Comparison of ENCODE assay signal across 9 cellular contexts in the genomic region with DNA sequence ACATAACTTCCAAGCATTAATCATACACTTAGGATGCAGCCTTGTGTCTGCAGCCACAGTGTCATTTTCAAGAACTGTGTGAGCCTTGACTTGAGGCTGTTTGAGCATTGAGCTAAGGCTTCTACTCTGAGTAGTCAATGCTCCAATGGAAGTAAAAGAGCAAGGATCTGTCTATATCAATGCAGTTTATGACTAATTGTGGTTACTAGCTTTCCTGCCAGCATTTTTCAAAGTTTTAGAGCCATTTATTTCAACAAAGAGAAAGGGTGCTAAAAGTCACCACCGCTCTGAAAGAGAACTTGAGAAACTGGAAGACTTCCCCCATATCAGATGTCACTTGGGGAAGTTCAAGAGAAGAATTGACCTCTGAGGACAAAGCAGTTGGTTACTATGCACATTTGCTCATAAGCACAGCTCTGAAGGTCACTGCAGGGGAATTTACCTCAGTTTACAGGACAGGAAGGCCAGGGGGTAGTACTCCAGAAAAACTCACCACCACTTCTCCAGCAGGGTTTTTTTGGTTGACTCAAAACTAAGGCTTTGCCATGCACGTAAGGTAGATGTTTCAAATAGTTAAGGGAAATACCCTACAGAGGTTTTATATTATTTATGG. TPM values are rescaled to one million over a fixed set of nuclear protein-coding genes. Genes with fewer than 3 reads are reported as not detected.
DNase-seq lines count a peak whose midpoint lies in the region; ATAC-seq and TF ChIP-seq lines count a peak whose summit lies in the region.
"Had no signal": no experiment of that assay in that cellular context is flagged by ENCODE, and none has a peak within 500 bp of the region (broad histone marks: within the 10 kb centered on the region; RNA-seq: fewer than 3 reads in every experiment).

No MANE protein-coding gene starts in this region.

- H4K20me1 ChIP-seq in PC-3 (ENCODE audit: low read length): no peaks in the 10 kb centered on the region

- peak; percentile 82 for ATAC-seq in activated CD8-positive, alpha-beta memory T cell treated with anti-CD3 and anti-CD28 coated beads, Interleukin-2, amount 10 ng/mL, durations not matched to agents 7 days and 5 days
- ATAC-seq in HG02884 (IDR thresholded peaks at IDR 0.05; ENCODE audit: unreplicated experiment): peak; percentile 51
- peak; percentile 99 for ATAC-seq in PC-3

- H3K4me3 ChIP-seq in PC-3 (ENCODE audit: low read length) (no peak overlapping the region), fibroblast of the aortic adventitia (ENCODE audit: low read depth, low read length) (no peak overlapping the region)

- H3K4me2 ChIP-seq in PC-3 (ENCODE audit: low read length): peak overlapping the region; percentile 56

- intact Hi-C loops in PC-3 (cut with micrococcal nuclease): no loop called here
- intact Hi-C loops in cardiac septum (cut with DNase I): no loop called here

- H3F3A ChIP-seq in PC-3 (ENCODE audit: low read length, unreplicated experiment): peaks cover 3% of the 10 kb centered on the region

- H2AFZ ChIP-seq in PC-3 (ENCODE audit: low read length): no peak overlapping the region

- no peak overlapping the region for H3K4me3 Mint-ChIP-seq in activated CD8-positive, alpha-beta memory T cell treated with anti-CD3 and anti-CD28 coated beads, Interleukin-2, amount 10 ng/mL, durations not matched to agents 7 days and 5 days

- DNase-seq in activated CD8-positive, alpha-beta memory T cell treated with anti-CD3 and anti-CD28 coated beads, Interleukin-2, amount 10 ng/mL, durations not matched to agents 7 days and 5 days: no peak
- no peak for DNase-seq in activated CD8-positive, alpha-beta memory T cell treated with anti-CD3 and anti-CD28 coated beads, Interleukin-2, amount 50 U/mL, for 48 hours
- DNase-seq in PC-3 (peak; percentile 89), fibroblast of the aortic adventitia (ENCODE audit: low read depth) (peak; percentile 84), cardiac septum (ENCODE audit: low spot score) (no peak), DMS153 treated with DMSO at 0.1 percent for 48 hours (lab: John Stamatoyannopoulos, UW; ENCODE audit: unreplicated experiment) (no peak), substantia nigra (lab: John Stamatoyannopoulos, UW) (no peak)

- H3K36me3 ChIP-seq in PC-3 (ENCODE audit: low read depth, low read length): no peaks in the 10 kb centered on the region

- no peaks in the 10 kb centered on the region for H3K9me3 Mint-ChIP-seq in activated CD8-positive, alpha-beta memory T cell treated with anti-CD3 and anti-CD28 coated beads, Interleukin-2, amount 10 ng/mL, durations not matched to agents 7 days and 5 days (ENCODE audit: low read depth)

- H3K27me3 ChIP-seq in PC-3 (ENCODE audit: low read length): no peaks in the 10 kb centered on the region

- no peaks in the 10 kb centered on the region for H3K9me3 ChIP-seq in PC-3 (ENCODE audit: low read length)

- no peak overlapping the region; the same call in 1 of the 2 replicates for H3K9ac ChIP-seq in PC-3 (ENCODE audit: low read length)

- H3K27ac ChIP-seq in PC-3 (ENCODE audit: low read length): peak overlapping the region; percentile 67
- H3K27ac ChIP-seq in substantia nigra (ENCODE audit: low read depth, low read length, poor library complexity, severe bottlenecking): no peak overlapping the region
- H3K27ac ChIP-seq: C4-2B had no signal

- H3K27ac Mint-ChIP-seq in activated CD8-positive, alpha-beta memory T cell treated with anti-CD3 and anti-CD28 coated beads, Interleukin-2, amount 10 ng/mL, durations not matched to agents 7 days and 5 days: peak overlapping the region; percentile 77

- H3K4me1 ChIP-seq in PC-3 (ENCODE audit: insufficient read depth, low read length): peaks cover 17% of the 10 kb centered on the region

- POLR2A ChIA-PET in PC-3 (lab: Charles Lee; ENCODE audit: unreplicated experiment): interaction anchor here (0.9 kb wide), 1 partner anchor 11 kb away, joined by 5 read pairs; no protein-coding TSS in a partner anchor

- H3K36me3 Mint-ChIP-seq in activated CD8-positive, alpha-beta memory T cell treated with anti-CD3 and anti-CD28 coated beads, Interleukin-2, amount 10 ng/mL, durations not matched to agents 7 days and 5 days: peaks cover 2% of the 10 kb centered on the region

- no peak for TF ChIP-seq CTCF in PC-3 (conservative IDR thresholded peaks at IDR 0.05; ENCODE audit: low read depth, low read length)
- no peak for TF ChIP-seq CTCF in fibroblast of the aortic adventitia (IDR thresholded peaks at IDR 0.05; ENCODE audit: insufficient read depth, low read length)

- BruUV-seq in PC-3 (replicated peaks; lab: Mats Ljungman, UMichigan): no TSS peak

- no peaks in the 10 kb centered on the region for H3K79me2 ChIP-seq in PC-3 (ENCODE audit: low read length)

- no peaks in the 10 kb centered on the region for H3K9me2 ChIP-seq in PC-3 (replicated peaks; ENCODE audit: low read length)

- H3K27me3 Mint-ChIP-seq in activated CD8-positive, alpha-beta memory T cell treated with anti-CD3 and anti-CD28 coated beads, Interleukin-2, amount 10 ng/mL, durations not matched to agents 7 days and 5 days: peaks cover 4% of the 10 kb centered on the region

- CTCF ChIA-PET in activated CD8-positive, alpha-beta memory T cell treated with anti-CD3 and anti-CD28 coated beads, Interleukin-2, amount 10 ng/mL, durations not matched to agents 7 days and 5 days (lab: Charles Lee): interaction anchor here (0.9 to 1.6 kb wide), 2 partner anchors 12 to 77 kb away, joined by 3 to 4 read pairs; no protein-coding TSS in a partner anchor
- CTCF ChIA-PET in PC-3 (lab: Charles Lee): no interaction called here

- peaks cover 47% of the 10 kb centered on the region for H3K4me1 Mint-ChIP-seq in activated CD8-positive, alpha-beta memory T cell treated with anti-CD3 and anti-CD28 coated beads, Interleukin-2, amount 10 ng/mL, durations not matched to agents 7 days and 5 days

RNA-seq across cellular contexts. Expression of a gene that starts 24.5 kb away (rescaled TPM):
- 10 to 100 TPM; 27.1 to 35.7 TPM for total RNA-seq in activated CD8-positive, alpha-beta memory T cell treated with anti-CD3 and anti-CD28 coated beads, Interleukin-2, amount 10 ng/mL, durations not matched to agents 7 days and 5 days
- total RNA-seq in PC-3 (2014; rRNA removed): not detected in 2 replicates
- not detected in 2 replicates for total RNA-seq in fibroblast of the aortic adventitia (ENCODE audit: low replicate concordance)
- total RNA-seq in cardiac septum: 2.6 TPM

Comparison
In these comparisons a context has a peak if more than half of its experiments do, and no peak if none do; other contexts are left out.
1. DNase-seq: peak in PC-3 (single experiment) and fibroblast of the aortic adventitia (single experiment); none in activated CD8-positive, alpha-beta memory T cell treated with anti-CD3 and anti-CD28 coated beads, Interleukin-2, amount 10 ng/mL, durations not matched to agents 7 days and 5 days (single experiment), activated CD8-positive, alpha-beta memory T cell treated with anti-CD3 and anti-CD28 coated beads, Interleukin-2, amount 50 U/mL, for 48 hours (single experiment), cardiac septum (single experiment), DMS153 treated with DMSO at 0.1 percent for 48 hours (single experiment) and substantia nigra (0 of 49).
2. Peak in every context shown above with its lines, with median percentiles within 50 percentile points of each other: ATAC-seq.